Comparison of ENCODE assay signal across 17 cellular contexts in genomic region chr16:50834701-50835100, GRCh38.
"Had no signal": no experiment of that assay in that cellular context is flagged by ENCODE, and none has a peak within 500 bp of the region (broad histone marks: within the 10 kb centered on the region; RNA-seq: fewer than 3 reads in every experiment).

No MANE protein-coding gene starts in this region.

- H3K27me3 ChIP-seq: gastrocnemius medialis, ovary, testis, tibial nerve had no signal

- H3K4me3 ChIP-seq: esophagus muscularis mucosa, gastrocnemius medialis, mucosa of descending colon, ovary, testis, tibial nerve had no signal

- H3K27ac ChIP-seq: epithelial cell of prostate, esophagus muscularis mucosa, gastrocnemius medialis, ovary, testis, tibial nerve had no signal

- H3K4me3 Mint-ChIP-seq: effector memory CD8-positive, alpha-beta T cell; naive thymus-derived CD8-positive, alpha-beta T cell; stimulated activated effector memory CD8-positive, alpha-beta T cell treated with anti-CD3 and anti-CD28 coated beads, Interleukin-12 subunit alpha, Interleukin-12 subunit beta, amount 100 ng/mL, for 72 hours had no signal

- ATAC-seq: effector memory CD8-positive, alpha-beta T cell; gastrocnemius medialis; mucosa of descending colon; naive thymus-derived CD8-positive, alpha-beta T cell; right cardiac atrium; stimulated activated effector memory CD8-positive, alpha-beta T cell treated with anti-CD3 and anti-CD28 coated beads, Interleukin-12 subunit alpha, Interleukin-12 subunit beta, amount 100 ng/mL, for 72 hours; stimulated activated naive CD8-positive, alpha-beta T cell treated with anti-CD3 and anti-CD28 coated beads, Interleukin-15, Interleukin-2, amounts not matched to agents 100 U/mL and 50 U/mL, for 24 hours had no signal

- H3K9me3 ChIP-seq: esophagus muscularis mucosa, gastrocnemius medialis, mucosa of descending colon, ovary, testis had no signal

- H3K36me3 ChIP-seq: esophagus muscularis mucosa, gastrocnemius medialis, ovary, tibial nerve had no signal

- H3K4me1 Mint-ChIP-seq: naive thymus-derived CD8-positive, alpha-beta T cell; stimulated activated effector memory CD8-positive, alpha-beta T cell treated with anti-CD3 and anti-CD28 coated beads, Interleukin-12 subunit alpha, Interleukin-12 subunit beta, amount 100 ng/mL, for 72 hours had no signal

- H3K4me1 ChIP-seq: esophagus muscularis mucosa, gastrocnemius medialis, testis had no signal

- H3K36me3 Mint-ChIP-seq: stimulated activated effector memory CD8-positive, alpha-beta T cell treated with anti-CD3 and anti-CD28 coated beads, Interleukin-12 subunit alpha, Interleukin-12 subunit beta, amount 100 ng/mL, for 72 hours had no signal

- H3K27ac Mint-ChIP-seq: effector memory CD8-positive, alpha-beta T cell; naive thymus-derived CD8-positive, alpha-beta T cell; stimulated activated effector memory CD8-positive, alpha-beta T cell treated with anti-CD3 and anti-CD28 coated beads, Interleukin-12 subunit alpha, Interleukin-12 subunit beta, amount 100 ng/mL, for 72 hours had no signal

- DNase-seq: cortex of kidney; effector memory CD8-positive, alpha-beta T cell; gastrocnemius medialis; glutamatergic neuron; mammary epithelial cell; mucosa of descending colon; naive thymus-derived CD8-positive, alpha-beta T cell; ovary; right cardiac atrium; stimulated activated CD4-positive, alpha-beta T cell treated with anti-CD3 and anti-CD28 coated beads, Interleukin-4, amount 100 ng/mL, for 1 hour; stimulated activated CD8-positive, alpha-beta memory T cell treated with anti-CD3 and anti-CD28 coated beads, Interleukin-4, amount 100 ng/mL, for 48 hours; stimulated activated naive CD8-positive, alpha-beta T cell treated with anti-CD3 and anti-CD28 coated beads, Interleukin-15, Interleukin-2, amounts not matched to agents 100 U/mL and 50 U/mL, for 24 hours; testis had no signal

- H3K9me3 Mint-ChIP-seq: stimulated activated effector memory CD8-positive, alpha-beta T cell treated with anti-CD3 and anti-CD28 coated beads, Interleukin-12 subunit alpha, Interleukin-12 subunit beta, amount 100 ng/mL, for 72 hours had no signal
